Comparison of ENCODE assay signal across 1 cellular context in the genomic region with DNA sequence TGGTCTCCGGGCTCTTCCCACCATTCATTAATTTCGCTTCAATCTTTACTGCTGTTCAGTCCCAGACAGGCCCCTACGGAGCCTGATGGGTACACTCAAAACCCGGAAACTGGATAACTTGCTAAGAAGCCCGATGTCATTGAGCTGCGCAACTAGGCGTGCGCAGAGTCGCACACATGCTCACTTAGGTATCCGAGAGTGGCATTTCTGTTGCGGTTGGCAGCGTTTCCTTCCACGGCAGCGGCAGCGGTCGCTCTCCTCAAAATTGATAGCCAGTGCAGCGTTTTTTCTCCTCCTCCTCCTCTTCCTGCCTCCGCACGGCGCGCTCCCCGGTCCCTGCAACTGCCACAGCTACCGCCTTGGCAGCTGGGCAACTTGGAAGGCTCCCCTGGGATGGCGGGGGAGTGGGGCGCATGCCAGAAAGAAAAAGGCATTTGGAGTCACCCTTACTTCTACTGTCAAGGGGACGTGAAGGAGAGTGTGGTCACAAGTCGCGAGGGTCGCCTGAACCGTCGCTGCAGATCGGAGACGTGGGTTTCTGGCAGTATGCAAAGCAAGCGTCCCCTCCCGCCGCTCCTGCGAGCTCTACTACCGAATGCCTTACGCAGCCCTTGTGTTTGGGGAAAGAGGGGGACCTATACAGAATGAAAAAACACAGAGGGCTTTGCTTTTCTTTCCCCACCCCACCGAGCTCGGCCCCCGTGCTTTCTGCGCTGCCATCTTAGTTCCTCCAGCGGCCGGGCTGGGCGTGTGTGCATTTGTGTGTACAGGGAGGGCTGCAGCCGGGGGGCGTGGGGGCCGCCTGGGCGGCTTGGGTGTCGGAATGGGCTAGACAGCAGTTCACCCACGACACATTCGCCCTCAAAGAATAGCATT.
A peak's percentile ranks its signal among the peaks of the same experiment; 100 is the strongest.
TF ChIP-seq lines count a peak whose summit lies in the region.

No MANE protein-coding gene starts in this region.

TF ChIP-seq in HepG2, 621 proteins besides CTCF, POLR2A, EP300 and RAD21 (continued from another document and continues in another):
- TF ChIP-seq, protein P1, sequence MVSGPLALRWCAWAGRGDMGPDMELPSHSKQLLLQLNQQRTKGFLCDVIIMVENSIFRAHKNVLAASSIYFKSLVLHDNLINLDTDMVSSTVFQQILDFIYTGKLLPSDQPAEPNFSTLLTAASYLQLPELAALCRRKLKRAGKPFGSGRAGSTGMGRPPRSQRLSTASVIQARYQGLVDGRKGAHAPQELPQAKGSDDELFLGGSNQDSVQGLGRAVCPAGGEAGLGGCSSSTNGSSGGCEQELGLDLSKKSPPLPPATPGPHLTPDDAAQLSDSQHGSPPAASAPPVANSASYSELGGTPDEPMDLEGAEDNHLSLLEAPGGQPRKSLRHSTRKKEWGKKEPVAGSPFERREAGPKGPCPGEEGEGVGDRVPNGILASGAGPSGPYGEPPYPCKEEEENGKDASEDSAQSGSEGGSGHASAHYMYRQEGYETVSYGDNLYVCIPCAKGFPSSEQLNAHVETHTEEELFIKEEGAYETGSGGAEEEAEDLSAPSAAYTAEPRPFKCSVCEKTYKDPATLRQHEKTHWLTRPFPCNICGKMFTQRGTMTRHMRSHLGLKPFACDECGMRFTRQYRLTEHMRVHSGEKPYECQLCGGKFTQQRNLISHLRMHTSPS (CRISPR knock-in tag; IDR thresholded peaks at IDR 0.05; ENCODE audit: low read depth) = no peak
- TF ChIP-seq, protein P2, sequence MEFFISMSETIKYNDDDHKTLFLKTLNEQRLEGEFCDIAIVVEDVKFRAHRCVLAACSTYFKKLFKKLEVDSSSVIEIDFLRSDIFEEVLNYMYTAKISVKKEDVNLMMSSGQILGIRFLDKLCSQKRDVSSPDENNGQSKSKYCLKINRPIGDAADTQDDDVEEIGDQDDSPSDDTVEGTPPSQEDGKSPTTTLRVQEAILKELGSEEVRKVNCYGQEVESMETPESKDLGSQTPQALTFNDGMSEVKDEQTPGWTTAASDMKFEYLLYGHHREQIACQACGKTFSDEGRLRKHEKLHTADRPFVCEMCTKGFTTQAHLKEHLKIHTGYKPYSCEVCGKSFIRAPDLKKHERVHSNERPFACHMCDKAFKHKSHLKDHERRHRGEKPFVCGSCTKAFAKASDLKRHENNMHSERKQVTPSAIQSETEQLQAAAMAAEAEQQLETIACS (CRISPR knock-in tag; IDR thresholded peaks at IDR 0.05) = no peak
- TF ChIP-seq, protein P3, sequence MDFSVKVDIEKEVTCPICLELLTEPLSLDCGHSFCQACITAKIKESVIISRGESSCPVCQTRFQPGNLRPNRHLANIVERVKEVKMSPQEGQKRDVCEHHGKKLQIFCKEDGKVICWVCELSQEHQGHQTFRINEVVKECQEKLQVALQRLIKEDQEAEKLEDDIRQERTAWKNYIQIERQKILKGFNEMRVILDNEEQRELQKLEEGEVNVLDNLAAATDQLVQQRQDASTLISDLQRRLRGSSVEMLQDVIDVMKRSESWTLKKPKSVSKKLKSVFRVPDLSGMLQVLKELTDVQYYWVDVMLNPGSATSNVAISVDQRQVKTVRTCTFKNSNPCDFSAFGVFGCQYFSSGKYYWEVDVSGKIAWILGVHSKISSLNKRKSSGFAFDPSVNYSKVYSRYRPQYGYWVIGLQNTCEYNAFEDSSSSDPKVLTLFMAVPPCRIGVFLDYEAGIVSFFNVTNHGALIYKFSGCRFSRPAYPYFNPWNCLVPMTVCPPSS (IDR thresholded peaks at IDR 0.05) = no peak
- TF ChIP-seq ZNF333 (CRISPR knock-in tag; IDR thresholded peaks at IDR 0.05; ENCODE audit: borderline replicate concordance) (no peak), LCORL (IDR thresholded peaks at IDR 0.05) (no peak), LCORL (CRISPR knock-in tag; IDR thresholded peaks at IDR 0.05) (no peak), ISX (CRISPR knock-in tag; conservative IDR thresholded peaks at IDR 0.05) (no peak), PCBP1 (IDR thresholded peaks at IDR 0.05; ENCODE audit: borderline replicate concordance, low read depth, low read length) (no peak), BRCA1 (CRISPR knock-in tag; IDR thresholded peaks at IDR 0.05) (no peak), RBFOX2 (IDR thresholded peaks at IDR 0.05; ENCODE audit: low read depth, low read length) (0 out of 2 replicates have a peak, but pooled peaks have one; percentile 51), ZNF253 (CRISPR knock-in tag; IDR thresholded peaks at IDR 0.05; ENCODE audit: borderline replicate concordance) (no peak), ZNF672 (CRISPR knock-in tag; IDR thresholded peaks at IDR 0.05) (no peak), ZIK1 (CRISPR knock-in tag; IDR thresholded peaks at IDR 0.05; ENCODE audit: borderline replicate concordance, low read depth) (no peak), HNRNPH1 (optimal IDR thresholded peaks at IDR 0.05; ENCODE audit: low read depth, low read length) (no peak), ZNF781 (CRISPR knock-in tag; IDR thresholded peaks at IDR 0.05; ENCODE audit: borderline replicate concordance, not compliant biosample characterization) (no peak), IKZF1 (IDR thresholded peaks at IDR 0.05) (no peak), ZNF619 (CRISPR knock-in tag; IDR thresholded peaks at IDR 0.05) (no peak), SIN3A (IDR thresholded peaks at IDR 0.05; ENCODE audit: borderline replicate concordance, low read depth, low read length) (peak; percentile 66; the same call in 1 of the 2 replicates)
- TF ChIP-seq, protein P4, sequence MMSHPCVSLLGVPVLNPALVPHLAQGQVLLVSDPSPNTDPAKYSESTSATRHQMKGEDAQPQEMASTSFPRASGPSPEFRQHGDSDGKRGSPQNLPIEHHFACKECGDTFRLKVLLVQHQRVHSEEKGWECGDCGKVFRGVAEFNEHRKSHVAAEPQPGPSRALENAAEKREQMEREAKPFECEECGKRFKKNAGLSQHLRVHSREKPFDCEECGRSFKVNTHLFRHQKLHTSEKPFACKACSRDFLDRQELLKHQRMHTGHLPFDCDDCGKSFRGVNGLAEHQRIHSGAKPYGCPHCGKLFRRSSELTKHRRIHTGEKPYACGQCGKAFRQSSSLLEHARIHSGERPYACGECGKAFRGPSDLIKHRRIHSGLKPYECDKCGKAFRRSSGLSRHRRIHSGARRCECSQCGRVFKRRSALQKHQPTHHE (CRISPR knock-in tag; IDR thresholded peaks at IDR 0.05; ENCODE audit: borderline replicate concordance) = no peak; the same call in 1 of the 2 replicates
- TF ChIP-seq, protein P5, sequence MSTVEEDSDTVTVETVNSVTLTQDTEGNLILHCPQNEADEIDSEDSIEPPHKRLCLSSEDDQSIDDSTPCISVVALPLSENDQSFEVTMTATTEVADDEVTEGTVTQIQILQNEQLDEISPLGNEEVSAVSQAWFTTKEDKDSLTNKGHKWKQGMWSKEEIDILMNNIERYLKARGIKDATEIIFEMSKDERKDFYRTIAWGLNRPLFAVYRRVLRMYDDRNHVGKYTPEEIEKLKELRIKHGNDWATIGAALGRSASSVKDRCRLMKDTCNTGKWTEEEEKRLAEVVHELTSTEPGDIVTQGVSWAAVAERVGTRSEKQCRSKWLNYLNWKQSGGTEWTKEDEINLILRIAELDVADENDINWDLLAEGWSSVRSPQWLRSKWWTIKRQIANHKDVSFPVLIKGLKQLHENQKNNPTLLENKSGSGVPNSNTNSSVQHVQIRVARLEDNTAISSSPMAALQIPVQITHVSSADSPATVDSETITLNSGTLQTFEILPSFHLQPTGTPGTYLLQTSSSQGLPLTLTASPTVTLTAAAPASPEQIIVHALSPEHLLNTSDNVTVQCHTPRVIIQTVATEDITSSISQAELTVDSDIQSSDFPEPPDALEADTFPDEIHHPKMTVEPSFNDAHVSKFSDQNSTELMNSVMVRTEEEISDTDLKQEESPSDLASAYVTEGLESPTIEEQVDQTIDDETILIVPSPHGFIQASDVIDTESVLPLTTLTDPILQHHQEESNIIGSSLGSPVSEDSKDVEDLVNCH (CRISPR knock-in tag; IDR thresholded peaks at IDR 0.05) = no peak
- TF ChIP-seq, protein P6, sequence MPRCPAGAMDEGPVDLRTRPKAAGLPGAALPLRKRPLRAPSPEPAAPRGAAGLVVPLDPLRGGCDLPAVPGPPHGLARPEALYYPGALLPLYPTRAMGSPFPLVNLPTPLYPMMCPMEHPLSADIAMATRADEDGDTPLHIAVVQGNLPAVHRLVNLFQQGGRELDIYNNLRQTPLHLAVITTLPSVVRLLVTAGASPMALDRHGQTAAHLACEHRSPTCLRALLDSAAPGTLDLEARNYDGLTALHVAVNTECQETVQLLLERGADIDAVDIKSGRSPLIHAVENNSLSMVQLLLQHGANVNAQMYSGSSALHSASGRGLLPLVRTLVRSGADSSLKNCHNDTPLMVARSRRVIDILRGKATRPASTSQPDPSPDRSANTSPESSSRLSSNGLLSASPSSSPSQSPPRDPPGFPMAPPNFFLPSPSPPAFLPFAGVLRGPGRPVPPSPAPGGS (CRISPR knock-in tag; IDR thresholded peaks at IDR 0.05) = no peak
- TF ChIP-seq, protein P7, sequence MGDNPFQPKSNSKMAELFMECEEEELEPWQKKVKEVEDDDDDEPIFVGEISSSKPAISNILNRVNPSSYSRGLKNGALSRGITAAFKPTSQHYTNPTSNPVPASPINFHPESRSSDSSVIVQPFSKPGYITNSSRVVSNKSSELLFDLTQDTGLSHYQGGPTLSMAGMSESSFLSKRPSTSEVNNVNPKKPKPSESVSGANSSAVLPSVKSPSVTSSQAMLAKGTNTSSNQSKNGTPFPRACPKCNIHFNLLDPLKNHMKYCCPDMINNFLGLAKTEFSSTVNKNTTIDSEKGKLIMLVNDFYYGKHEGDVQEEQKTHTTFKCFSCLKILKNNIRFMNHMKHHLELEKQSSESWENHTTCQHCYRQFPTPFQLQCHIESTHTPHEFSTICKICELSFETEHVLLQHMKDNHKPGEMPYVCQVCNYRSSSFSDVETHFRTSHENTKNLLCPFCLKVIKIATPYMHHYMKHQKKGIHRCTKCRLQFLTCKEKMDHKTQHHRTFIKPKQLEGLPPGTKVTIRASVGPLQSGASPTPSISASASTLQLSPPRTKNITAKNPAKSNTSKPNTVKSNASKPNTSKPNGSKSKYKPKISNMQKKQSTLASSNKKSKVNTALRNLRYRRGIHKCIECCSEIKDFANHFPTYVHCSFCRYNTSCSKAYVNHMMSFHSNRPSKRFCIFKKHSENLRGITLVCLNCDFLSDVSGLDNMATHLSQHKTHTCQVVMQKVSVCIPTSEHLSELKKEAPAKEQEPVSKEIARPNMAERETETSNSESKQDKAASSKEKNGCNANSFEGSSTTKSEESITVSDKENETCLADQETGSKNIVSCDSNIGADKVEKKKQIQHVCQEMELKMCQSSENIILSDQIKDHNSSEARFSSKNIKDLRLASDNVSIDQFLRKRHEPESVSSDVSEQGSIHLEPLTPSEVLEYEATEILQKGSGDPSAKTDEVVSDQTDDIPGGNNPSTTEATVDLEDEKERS (CRISPR knock-in tag; IDR thresholded peaks at IDR 0.05) = no peak
- TF ChIP-seq, protein P8, sequence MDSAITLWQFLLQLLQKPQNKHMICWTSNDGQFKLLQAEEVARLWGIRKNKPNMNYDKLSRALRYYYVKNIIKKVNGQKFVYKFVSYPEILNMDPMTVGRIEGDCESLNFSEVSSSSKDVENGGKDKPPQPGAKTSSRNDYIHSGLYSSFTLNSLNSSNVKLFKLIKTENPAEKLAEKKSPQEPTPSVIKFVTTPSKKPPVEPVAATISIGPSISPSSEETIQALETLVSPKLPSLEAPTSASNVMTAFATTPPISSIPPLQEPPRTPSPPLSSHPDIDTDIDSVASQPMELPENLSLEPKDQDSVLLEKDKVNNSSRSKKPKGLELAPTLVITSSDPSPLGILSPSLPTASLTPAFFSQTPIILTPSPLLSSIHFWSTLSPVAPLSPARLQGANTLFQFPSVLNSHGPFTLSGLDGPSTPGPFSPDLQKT (CRISPR knock-in tag; IDR thresholded peaks at IDR 0.05; ENCODE audit: borderline replicate concordance) = no peak
- TF ChIP-seq, protein P9, sequence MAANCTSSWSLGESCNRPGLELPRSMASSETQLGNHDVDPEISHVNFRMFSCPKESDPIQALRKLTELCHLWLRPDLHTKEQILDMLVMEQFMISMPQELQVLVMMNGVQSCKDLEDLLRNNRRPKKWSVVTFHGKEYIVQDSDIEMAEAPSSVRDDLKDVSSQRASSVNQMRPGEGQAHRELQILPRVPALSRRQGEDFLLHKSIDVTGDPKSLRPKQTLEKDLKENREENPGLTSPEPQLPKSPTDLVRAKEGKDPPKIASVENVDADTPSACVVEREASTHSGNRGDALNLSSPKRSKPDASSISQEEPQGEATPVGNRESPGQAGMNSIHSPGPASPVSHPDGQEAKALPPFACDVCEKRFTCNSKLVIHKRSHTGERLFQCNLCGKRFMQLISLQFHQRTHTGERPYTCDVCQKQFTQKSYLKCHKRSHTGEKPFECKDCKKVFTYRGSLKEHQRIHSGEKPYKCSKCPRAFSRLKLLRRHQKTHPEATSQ (CRISPR knock-in tag; IDR thresholded peaks at IDR 0.05; ENCODE audit: borderline replicate concordance) = no peak
